Comparison of ENCODE assay signal across 1 cellular context in the genomic region with DNA sequence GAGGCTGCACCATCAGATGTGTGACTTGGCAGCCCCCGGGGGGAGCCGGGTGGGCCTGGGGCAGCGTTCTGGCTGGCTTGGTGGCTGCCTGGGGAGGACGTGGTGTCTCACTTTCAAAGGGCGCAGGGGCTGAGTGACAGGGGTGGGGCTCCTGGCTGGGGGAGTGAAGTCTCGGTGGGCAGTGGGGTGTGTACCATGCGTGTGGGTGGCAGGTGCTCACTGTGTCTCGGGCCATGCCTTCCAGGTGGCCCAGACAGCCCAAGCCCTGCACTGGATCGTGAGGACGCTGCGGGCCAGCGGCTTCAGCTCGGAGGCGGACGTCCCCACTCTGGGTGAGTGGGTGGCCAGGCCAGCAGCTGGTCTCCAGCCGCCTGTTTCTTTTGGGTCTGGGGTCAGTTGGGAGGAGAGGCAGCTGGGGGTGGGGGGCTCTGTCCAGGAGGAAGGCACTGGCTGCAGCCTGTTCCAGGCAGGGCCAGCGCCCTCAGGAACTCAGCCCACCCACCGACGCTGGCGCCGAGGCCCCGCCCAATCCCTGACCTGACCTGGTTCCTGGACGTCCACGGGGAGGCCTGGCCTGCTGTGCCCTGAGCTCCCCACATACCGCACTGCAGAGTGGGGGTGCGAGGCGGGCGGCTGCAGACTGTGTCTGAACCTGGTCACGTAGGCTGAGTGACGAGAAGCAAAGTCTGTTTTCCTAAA.
TF ChIP-seq lines count a peak whose summit lies in the region.

No MANE protein-coding gene starts in this region.

TF ChIP-seq in H1, 55 proteins besides CTCF, POLR2A, EP300 and RAD21 (continued from another document):
- TF ChIP-seq, protein P1, sequence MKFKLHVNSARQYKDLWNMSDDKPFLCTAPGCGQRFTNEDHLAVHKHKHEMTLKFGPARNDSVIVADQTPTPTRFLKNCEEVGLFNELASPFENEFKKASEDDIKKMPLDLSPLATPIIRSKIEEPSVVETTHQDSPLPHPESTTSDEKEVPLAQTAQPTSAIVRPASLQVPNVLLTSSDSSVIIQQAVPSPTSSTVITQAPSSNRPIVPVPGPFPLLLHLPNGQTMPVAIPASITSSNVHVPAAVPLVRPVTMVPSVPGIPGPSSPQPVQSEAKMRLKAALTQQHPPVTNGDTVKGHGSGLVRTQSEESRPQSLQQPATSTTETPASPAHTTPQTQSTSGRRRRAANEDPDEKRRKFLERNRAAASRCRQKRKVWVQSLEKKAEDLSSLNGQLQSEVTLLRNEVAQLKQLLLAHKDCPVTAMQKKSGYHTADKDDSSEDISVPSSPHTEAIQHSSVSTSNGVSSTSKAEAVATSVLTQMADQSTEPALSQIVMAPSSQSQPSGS (IDR thresholded peaks at IDR 0.05; ENCODE audit: low read length): no peak
- TF ChIP-seq, protein P2, sequence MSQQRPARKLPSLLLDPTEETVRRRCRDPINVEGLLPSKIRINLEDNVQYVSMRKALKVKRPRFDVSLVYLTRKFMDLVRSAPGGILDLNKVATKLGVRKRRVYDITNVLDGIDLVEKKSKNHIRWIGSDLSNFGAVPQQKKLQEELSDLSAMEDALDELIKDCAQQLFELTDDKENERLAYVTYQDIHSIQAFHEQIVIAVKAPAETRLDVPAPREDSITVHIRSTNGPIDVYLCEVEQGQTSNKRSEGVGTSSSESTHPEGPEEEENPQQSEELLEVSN (IDR thresholded peaks at IDR 0.05): no peak
- TF ChIP-seq SIX5 (IDR thresholded peaks at IDR 0.05; ENCODE audit: low read depth, low read length) (no peak), SUZ12 (IDR thresholded peaks at IDR 0.05; ENCODE audit: low read length) (no peak)
TF ChIP-seq in H1: peak in this region for 0.
